In genomic region chr13:27321619-27322385, GRCh38 we compare ENCODE assay signal across 1 cellular context.
A peak's percentile ranks its signal among the peaks of the same experiment; 100 is the strongest.
TF ChIP-seq lines count a peak whose summit lies in the region.

No MANE protein-coding gene starts in this region.

TF ChIP-seq in K562, 482 proteins besides CTCF, POLR2A, EP300 and RAD21 (continued from another document):
- TF ChIP-seq POLR2AphosphoS5 (IDR thresholded peaks at IDR 0.05; ENCODE audit: control insufficient read depth, insufficient read depth, low read depth, low read length) = no peak
- no peak for TF ChIP-seq PRDM10 (IDR thresholded peaks at IDR 0.05; ENCODE audit: partially characterized antibody)
- no peak for TF ChIP-seq NRF1 (conservative IDR thresholded peaks at IDR 0.05 in 1 of 2, IDR thresholded peaks at IDR 0.05 in 1 of 2)
- no peak for TF ChIP-seq CTBP1 (IDR thresholded peaks at IDR 0.05; ENCODE audit: borderline replicate concordance)
- TF ChIP-seq L3MBTL2 (IDR thresholded peaks at IDR 0.05) = no peak
- no peak for TF ChIP-seq NCOA4 (IDR thresholded peaks at IDR 0.05; ENCODE audit: partially characterized antibody)
- TF ChIP-seq ZNF239 (CRISPR knock-in tag; IDR thresholded peaks at IDR 0.05) = no peak
- no peak for TF ChIP-seq ASH1L (IDR thresholded peaks at IDR 0.05; ENCODE audit: borderline replicate concordance, low read depth, partially characterized antibody)
- TF ChIP-seq ZNF436 (CRISPR knock-in tag; IDR thresholded peaks at IDR 0.05) = no peak
- TF ChIP-seq ZNF263 (CRISPR knock-in tag; IDR thresholded peaks at IDR 0.05; ENCODE audit: borderline replicate concordance) = no peak
- peak; percentile 48 for TF ChIP-seq ARID1B (IDR thresholded peaks at IDR 0.05)
- TF ChIP-seq ARHGAP35 (IDR thresholded peaks at IDR 0.05; ENCODE audit: partially characterized antibody) = no peak
- no peak for TF ChIP-seq ATF3 (IDR thresholded peaks at IDR 0.05)
- TF ChIP-seq ATF3 (CRISPR knock-in tag; conservative IDR thresholded peaks at IDR 0.05) = no peak
- peak; percentile 30; the same call in 1 of the 2 replicates for TF ChIP-seq CBFA2T3 (IDR thresholded peaks at IDR 0.05)
- TF ChIP-seq ELF2 (CRISPR knock-in tag; IDR thresholded peaks at IDR 0.05) = no peak
- peak; percentile 49 for TF ChIP-seq FOSL1 (tag; conservative IDR thresholded peaks at IDR 0.05)
- TF ChIP-seq PBX2 (CRISPR knock-in tag; IDR thresholded peaks at IDR 0.05; ENCODE audit: low read depth) = no peak
- 0 out of 2 replicates have a peak, but pooled peaks have one; percentile 46 for TF ChIP-seq PBX2 (tag; conservative IDR thresholded peaks at IDR 0.05; ENCODE audit: low read depth)
- no peak for TF ChIP-seq ZNF449 (CRISPR knock-in tag; IDR thresholded peaks at IDR 0.05)
- no peak for TF ChIP-seq FOXP1 (CRISPR knock-in tag; IDR thresholded peaks at IDR 0.05)
- no peak for TF ChIP-seq ATF4 (CRISPR knock-in tag; IDR thresholded peaks at IDR 0.05)
- TF ChIP-seq NEUROD1 (IDR thresholded peaks at IDR 0.05; ENCODE audit: borderline replicate concordance, low read depth, low read length, partially characterized antibody) = no peak
- no peak for TF ChIP-seq RHOXF2B (CRISPR knock-in tag; conservative IDR thresholded peaks at IDR 0.05)
- TF ChIP-seq SIRT6 (IDR thresholded peaks at IDR 0.05; ENCODE audit: low read depth, low read length) = no peak
- no peak for TF ChIP-seq PYGO2 (tag; IDR thresholded peaks at IDR 0.05)
- TF ChIP-seq HEY1 (CRISPR knock-in tag; IDR thresholded peaks at IDR 0.05; ENCODE audit: borderline replicate concordance) = no peak
- TF ChIP-seq NCOA2 (IDR thresholded peaks at IDR 0.05; ENCODE audit: partially characterized antibody in 2 of 2) = no peak
- TF ChIP-seq KDM2B (CRISPR knock-in tag; IDR thresholded peaks at IDR 0.05) = no peak
- TF ChIP-seq PKNOX1 (IDR thresholded peaks at IDR 0.05) = peak; percentile 26; the same call in 1 of the 2 replicates
